In the genomic region with DNA sequence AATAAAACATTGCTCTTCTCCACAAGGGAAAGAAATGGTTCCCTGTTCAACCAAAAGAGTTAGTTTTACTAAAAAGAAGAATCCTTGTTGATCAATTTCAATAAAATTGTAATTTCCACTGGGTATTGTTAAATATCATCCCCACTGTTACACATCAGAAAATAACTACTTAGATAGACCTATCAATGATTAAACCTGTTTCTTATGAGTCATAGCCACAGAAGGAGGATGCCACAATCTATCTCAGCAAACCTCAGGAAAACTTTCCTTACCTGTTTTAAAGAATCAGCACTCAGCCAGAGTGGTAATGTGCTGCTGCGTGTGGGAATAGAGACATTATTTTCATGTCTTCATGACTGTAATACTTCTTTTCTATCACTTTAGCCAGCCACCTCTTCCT, we compare ENCODE assay signal across 31 cellular contexts.
"Had no signal": no experiment of that assay in that cellular context is flagged by ENCODE, and none has a peak within 500 bp of the region (broad histone marks: within the 10 kb centered on the region; RNA-seq: fewer than 3 reads in every experiment).

No MANE protein-coding gene starts in this region.

- H3K27ac ChIP-seq: epithelial cell of prostate, esophagus muscularis mucosa, foreskin keratinocyte, gastroesophageal sphincter, heart left ventricle, hepatocyte, left lung, neural progenitor cell, parathyroid adenoma, right atrium auricular region, stomach, thyroid gland, vagina had no signal

- H3K36me3 Mint-ChIP-seq: neural progenitor cell had no signal

- DNase-seq: effector CD8-positive, alpha-beta T cell; endodermal cell; foreskin keratinocyte; heart left ventricle; kidney; left cardiac atrium; left lung; mesendoderm; midbrain; naive thymus-derived CD4-positive, alpha-beta T cell; stimulated activated CD4-positive, alpha-beta T cell treated with anti-CD3 and anti-CD28 coated beads, Interleukin-12 subunit alpha, Interleukin-12 subunit beta, amount 100 ng/mL, for 4 hours; stimulated activated CD4-positive, alpha-beta T cell treated with anti-CD3 and anti-CD28 coated beads, Interleukin-1b, Interleukin-23, amount 100 ng/mL, for 48 hours; stimulated activated CD4-positive, alpha-beta T cell treated with anti-CD3 and anti-CD28 coated beads, Interleukin-4, amount 100 ng/mL, for 1 hour; stimulated activated CD8-positive, alpha-beta memory T cell treated with anti-CD3 and anti-CD28 coated beads, Interleukin-4, amount 100 ng/mL, for 48 hours; stimulated activated naive CD4-positive, alpha-beta T cell treated with Interleukin-2 at 50 U/mL for 16 hours; stomach; thyroid gland; trophoblast cell had no signal

- ATAC-seq: foreskin keratinocyte; gastroesophageal sphincter; heart left ventricle; left cardiac atrium; left lung; naive thymus-derived CD4-positive, alpha-beta T cell; sciatic nerve had no signal

- H3K4me3 ChIP-seq: esophagus muscularis mucosa, gastroesophageal sphincter, heart left ventricle, hepatocyte, left lung, neural progenitor cell, right atrium auricular region, smooth muscle cell, stomach, thyroid gland, vagina had no signal

- H3K27ac Mint-ChIP-seq: dendritic cell treated with granulocyte-macrophage colony-stimulating factor and Interleukin-4, amounts not matched to agents 40 ng/mL and 50 ng/mL, for 4 days; endodermal cell; naive thymus-derived CD4-positive, alpha-beta T cell; nephron; neural progenitor cell; progenitor cell of endocrine pancreas had no signal

- H2AFZ ChIP-seq: hepatocyte, neural progenitor cell, parathyroid adenoma had no signal

- H3K79me2 ChIP-seq: hepatocyte, parathyroid adenoma had no signal

- H3K4me2 ChIP-seq: hepatocyte, neural progenitor cell, smooth muscle cell had no signal

- H3K4me1 ChIP-seq: esophagus muscularis mucosa, foreskin keratinocyte, gastroesophageal sphincter, heart left ventricle, left lung, neural progenitor cell, parathyroid adenoma, right atrium auricular region, stomach, thyroid gland, vagina had no signal

- H3K9me3 Mint-ChIP-seq: dendritic cell treated with granulocyte-macrophage colony-stimulating factor and Interleukin-4, amounts not matched to agents 40 ng/mL and 50 ng/mL, for 4 days; endodermal cell; nephron; neural progenitor cell had no signal

- H3K9ac ChIP-seq: neural progenitor cell, parathyroid adenoma had no signal

- H3K4me1 Mint-ChIP-seq: endodermal cell, nephron, neural progenitor cell had no signal

- FAIRE-seq: kidney had no signal

- H3K27me3 Mint-ChIP-seq: dendritic cell treated with granulocyte-macrophage colony-stimulating factor and Interleukin-4, amounts not matched to agents 40 ng/mL and 50 ng/mL, for 4 days; naive thymus-derived CD4-positive, alpha-beta T cell; progenitor cell of endocrine pancreas had no signal

- H3K4me3 Mint-ChIP-seq: dendritic cell treated with granulocyte-macrophage colony-stimulating factor and Interleukin-4, amounts not matched to agents 40 ng/mL and 50 ng/mL, for 4 days; endodermal cell; naive thymus-derived CD4-positive, alpha-beta T cell; nephron; neural progenitor cell had no signal

- H3K27me3 ChIP-seq: esophagus muscularis mucosa, foreskin keratinocyte, gastroesophageal sphincter, heart left ventricle, hepatocyte, left lung, neural progenitor cell, right atrium auricular region, stomach, thyroid gland, vagina had no signal
